8 cellular contexts compared by ENCODE assay signal in genomic region chr22:31496007-31496734, GRCh38.
DNase-seq lines count a peak whose midpoint lies in the region; ATAC-seq and TF ChIP-seq lines count a peak whose summit lies in the region.

Gene SFI1 (plus strand): TSS chr22:31496536. CDS start chr22:31508285, 11,749 bp downstream.

- peaks cover 17% of the 10 kb centered on the region for H3K36me3 Mint-ChIP-seq in nephron (ENCODE audit: low read depth)
- H3K36me3 Mint-ChIP-seq in stimulated activated naive CD8-positive, alpha-beta T cell treated with anti-CD3 and anti-CD28 coated beads, Interleukin-15, Interleukin-2, amounts not matched to agents 100 ng/mL and 50 ng/mL, for 24 hours (ENCODE audit: low read depth): peaks cover 26% of the 10 kb centered on the region

- DNase-seq in EL: peak; percentile 92
- DNase-seq in GOT3 (lab: John Stamatoyannopoulos, UW): peak; percentile 54
- peak; percentile 89 for DNase-seq in RWPE2 (ENCODE audit: low spot score)
- peak; percentile 94 for DNase-seq in activated T-helper 9 cell treated with anti-CD3 and anti-CD28 coated beads, Interleukin-2, amount 50 U/mL, for 16 hours (ENCODE audit: low read depth)
- DNase-seq in fibroblast of pulmonary artery (ENCODE audit: low read depth): peak; percentile 92

- ATAC-seq in RWPE2 (ENCODE audit: low read depth): peak; percentile 95

- H3K27me3 Mint-ChIP-seq in nephron (ENCODE audit: low read depth): no peaks in the 10 kb centered on the region
- no peaks in the 10 kb centered on the region for H3K27me3 Mint-ChIP-seq in stimulated activated naive CD8-positive, alpha-beta T cell treated with anti-CD3 and anti-CD28 coated beads, Interleukin-15, Interleukin-2, amounts not matched to agents 100 ng/mL and 50 ng/mL, for 24 hours

- TF ChIP-seq CTCF in LNCAP (IDR thresholded peaks at IDR 0.05) (peak; percentile 41; the same call in 1 of the 2 replicates), RWPE2 (IDR thresholded peaks at IDR 0.05; ENCODE audit: poor library complexity, severe bottlenecking) (peak; percentile 43), fibroblast of pulmonary artery (IDR thresholded peaks at IDR 0.05; ENCODE audit: low read length, missing control alignments) (peak; percentile 14), nephron (IDR thresholded peaks at IDR 0.05; ENCODE audit: unreplicated experiment in 3 of 3) (peak; percentile 25 to 43 (median 36))

- H3K27me3 ChIP-seq in RWPE2 (ENCODE audit: insufficient read depth, poor library complexity, severe bottlenecking): no peaks in the 10 kb centered on the region

- H3K9me3 Mint-ChIP-seq in nephron: peaks cover 7% of the 10 kb centered on the region
- no peaks in the 10 kb centered on the region for H3K9me3 Mint-ChIP-seq in stimulated activated naive CD8-positive, alpha-beta T cell treated with anti-CD3 and anti-CD28 coated beads, Interleukin-15, Interleukin-2, amounts not matched to agents 100 ng/mL and 50 ng/mL, for 24 hours

- H3K9me3 ChIP-seq in RWPE2 (ENCODE audit: severe bottlenecking): no peaks in the 10 kb centered on the region

- H3K4me3 Mint-ChIP-seq in nephron: peak within 1 kb of the TSS; percentile 90 to 95 (median 93)
- H3K4me3 Mint-ChIP-seq in stimulated activated naive CD8-positive, alpha-beta T cell treated with anti-CD3 and anti-CD28 coated beads, Interleukin-15, Interleukin-2, amounts not matched to agents 100 ng/mL and 50 ng/mL, for 24 hours: peak within 1 kb of the TSS; percentile 95

- peak within 1 kb of the TSS; percentile 54 for H3K27ac ChIP-seq in RWPE2 (ENCODE audit: poor library complexity, severe bottlenecking)

- no peaks in the 10 kb centered on the region for H3K4me1 ChIP-seq in RWPE2 (ENCODE audit: insufficient read depth, poor library complexity, severe bottlenecking)

- 0 out of 2 replicates have a peak, but pooled peaks cover 7% of the 10 kb centered on the region for H3K36me3 ChIP-seq in RWPE2 (ENCODE audit: low read depth)

- H3K4me3 ChIP-seq in RWPE2 (ENCODE audit: severe bottlenecking) (peak within 1 kb of the TSS; percentile 54), fibroblast of pulmonary artery (replicated peaks; ENCODE audit: low read depth, low read length) (peak within 1 kb of the TSS; percentile 94)

- H3K4me1 Mint-ChIP-seq in nephron: peaks cover 4% of the 10 kb centered on the region
- H3K4me1 Mint-ChIP-seq in stimulated activated naive CD8-positive, alpha-beta T cell treated with anti-CD3 and anti-CD28 coated beads, Interleukin-15, Interleukin-2, amounts not matched to agents 100 ng/mL and 50 ng/mL, for 24 hours (ENCODE audit: low read depth): peaks cover 72% of the 10 kb centered on the region

- peak within 1 kb of the TSS; percentile 82 to 96 (median 90) for H3K27ac Mint-ChIP-seq in nephron
- H3K27ac Mint-ChIP-seq in stimulated activated naive CD8-positive, alpha-beta T cell treated with anti-CD3 and anti-CD28 coated beads, Interleukin-15, Interleukin-2, amounts not matched to agents 100 ng/mL and 50 ng/mL, for 24 hours: peak within 1 kb of the TSS; percentile 92

Comparison
In these comparisons a context has a peak if more than half of its experiments do, and no peak if none do; other contexts are left out.
1. Peak in every context shown above with its lines: DNase-seq, ATAC-seq, H3K4me3 ChIP-seq and H3K27ac ChIP-seq.